Comparison of ENCODE assay signal across 8 cellular contexts in the genomic region with DNA sequence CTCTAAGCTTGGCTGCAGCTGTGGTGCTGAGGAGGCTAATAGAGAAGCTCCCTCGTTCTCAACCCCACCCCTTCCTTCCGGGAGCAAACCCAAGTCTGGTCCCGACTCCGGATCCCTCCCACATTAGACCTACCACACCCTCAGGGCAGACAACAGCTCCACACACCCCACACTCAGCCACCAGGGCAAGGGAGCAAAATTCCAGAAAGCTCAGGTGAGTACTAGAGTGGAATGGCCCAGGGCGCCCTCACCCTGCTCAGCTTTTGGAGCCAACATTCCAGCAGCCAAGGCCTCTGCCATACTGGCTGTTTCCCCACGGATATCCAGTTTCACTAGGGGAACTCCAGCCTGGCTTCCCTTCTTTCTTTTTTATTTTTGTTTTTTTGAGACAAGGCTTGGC. TPM values are rescaled to one million over a fixed set of nuclear protein-coding genes. Genes with fewer than 3 reads are reported as not detected.
DNase-seq lines count a peak whose midpoint lies in the region; ATAC-seq, FAIRE-seq and TF ChIP-seq lines count a peak whose summit lies in the region.
"Not testable (repeated sequence)": the region's sequence is repeated elsewhere in the genome, so short reads cannot be mapped to it uniquely, and the experiment has no call there.

No MANE protein-coding gene starts in this region.

- not testable (repeated sequence) for TF ChIP-seq POLR2A in HCT116 (IDR thresholded peaks at IDR 0.05; ENCODE audit: borderline replicate concordance, extremely low read depth, insufficient read depth, insufficient read length); K562 (conservative IDR thresholded peaks at IDR 0.05); gastroesophageal sphincter (IDR thresholded peaks at IDR 0.05); uterus (IDR thresholded peaks at IDR 0.05)

- 6% methylated on average over 2 of the region's 6 CpGs for WGBS in K562 (ENCODE audit: insufficient coverage, low coverage, missing lambda C conversion rate)
- no CpG with 5 or more reads among the region's 6 CpGs for WGBS in gastroesophageal sphincter (ENCODE audit: low coverage in 1 of 2), 2 donors

- H3K9me3 Mint-ChIP-seq in activated CD4-positive, alpha-beta T cell treated with anti-CD3 and anti-CD28 coated beads, Interleukin-2, amount 10 ng/mL, durations not matched to agents 24 days and 14 days; activated T-cell treated with anti-CD3 and anti-CD28 coated beads, Interleukin-2, amount 50 U/mL, for 4 hours: not testable (repeated sequence)

- not testable (repeated sequence) for H3K27me3 Mint-ChIP-seq in activated CD4-positive, alpha-beta T cell treated with anti-CD3 and anti-CD28 coated beads, Interleukin-2, amount 10 ng/mL, durations not matched to agents 24 days and 14 days; activated T-cell treated with anti-CD3 and anti-CD28 coated beads, Interleukin-2, amount 50 U/mL, for 4 hours (ENCODE audit: low read depth)

- not testable (repeated sequence) for DNase-seq in HCT116 (ENCODE audit: low read depth, low spot score); K562 (ENCODE audit: extremely low read depth in 1 of 4, low spot score in 3 of 4); left lobe of liver (ENCODE audit: low spot score)
- peak; percentile 71 for DNase-seq in activated CD4-positive, alpha-beta T cell treated with anti-CD3 and anti-CD28 coated beads, Interleukin-2, amount 10 ng/mL, durations not matched to agents 24 days and 14 days
- DNase-seq in activated T-cell treated with anti-CD3 and anti-CD28 coated beads, Interleukin-2, amount 50 U/mL, for 4 hours: peak; percentile 9
- DNase-seq in sciatic nerve (ENCODE audit: low spot score) (peak; percentile 79), uterus (peak; percentile 42 to 63)

- POLR2A ChIA-PET in HCT116 (lab: Charles Lee); K562 (lab: Yijun Ruan, JAX): not testable (repeated sequence)

- H3K4me3 Mint-ChIP-seq in activated CD4-positive, alpha-beta T cell treated with anti-CD3 and anti-CD28 coated beads, Interleukin-2, amount 10 ng/mL, durations not matched to agents 24 days and 14 days; activated T-cell treated with anti-CD3 and anti-CD28 coated beads, Interleukin-2, amount 50 U/mL, for 4 hours: not testable (repeated sequence)

- H3K79me2 ChIP-seq in HCT116 (ENCODE audit: insufficient read depth, low read length); K562 (ENCODE audit: control insufficient read depth, insufficient read depth, low read length): not testable (repeated sequence)

- H3K27ac ChIP-seq in HCT116 (ENCODE audit: low read depth, low read length); K562 (ENCODE audit: extremely low read depth, low read depth, low read length); gastroesophageal sphincter; uterus: not testable (repeated sequence)

- RAD21 ChIA-PET in HCT116 (lab: Charles Lee; ENCODE audit: low non-redundant PET in 1 of 2, low total read pairs in 2 of 2, uncharacterized antibody in 2 of 2, unreplicated experiment in 2 of 2): not testable (repeated sequence)

- not testable (repeated sequence) for H3K36me3 ChIP-seq in HCT116 (ENCODE audit: control insufficient read depth in 1 of 2, insufficient read depth in 2 of 2, low read length in 2 of 2); K562 (ENCODE audit: control insufficient read depth, insufficient read depth, low read length); gastroesophageal sphincter; uterus

- not testable (repeated sequence) for TF ChIP-seq RAD21 in HCT116 (IDR thresholded peaks at IDR 0.05; ENCODE audit: low read depth); K562 (CRISPR knock-in tag; conservative IDR thresholded peaks at IDR 0.05 in 1 of 2, IDR thresholded peaks at IDR 0.05 in 1 of 2)

- not testable (repeated sequence) for H3K9ac ChIP-seq in HCT116 (ENCODE audit: low read length); K562 (ENCODE audit: insufficient read depth in 1 of 2, low read depth in 2 of 2, low read length in 2 of 2)

- not testable (repeated sequence) for H3K9me2 ChIP-seq in HCT116 (ENCODE audit: insufficient read depth)

- TF ChIP-seq CTCF in HCT116 (IDR thresholded peaks at IDR 0.05 in 2 of 3, conservative IDR thresholded peaks at IDR 0.05 in 1 of 3; ENCODE audit: borderline replicate concordance in 1 of 3, insufficient read depth in 1 of 3, low read depth in 2 of 3, low read length in 2 of 3); K562 (IDR thresholded peaks at IDR 0.05 in 2 of 3, conservative IDR thresholded peaks at IDR 0.05 in 1 of 3; ENCODE audit: insufficient read depth in 2 of 3, low read depth in 1 of 3, low read length in 3 of 3); gastroesophageal sphincter (IDR thresholded peaks at IDR 0.05); uterus (IDR thresholded peaks at IDR 0.05): not testable (repeated sequence)

- not testable (repeated sequence) for H3K36me3 Mint-ChIP-seq in activated CD4-positive, alpha-beta T cell treated with anti-CD3 and anti-CD28 coated beads, Interleukin-2, amount 10 ng/mL, durations not matched to agents 24 days and 14 days (ENCODE audit: low read depth); activated T-cell treated with anti-CD3 and anti-CD28 coated beads, Interleukin-2, amount 50 U/mL, for 4 hours (ENCODE audit: insufficient read depth)

- in situ Hi-C loops in K562 (cut with MboI): loop anchor here (25.0 kb wide), 4 partner anchors 428 to 1722 kb away; a partner anchor contains a TSS

- not testable (repeated sequence) for H3K9me3 ChIP-seq in HCT116 (ENCODE audit: control insufficient read depth in 1 of 2, insufficient read depth in 1 of 2, low read depth in 1 of 2, low read length in 2 of 2); K562 (replicated peaks; ENCODE audit: control insufficient read depth, insufficient read depth, low read depth, low read length); gastroesophageal sphincter; uterus

- not testable (repeated sequence) for H3K4me1 Mint-ChIP-seq in activated CD4-positive, alpha-beta T cell treated with anti-CD3 and anti-CD28 coated beads, Interleukin-2, amount 10 ng/mL, durations not matched to agents 24 days and 14 days; activated T-cell treated with anti-CD3 and anti-CD28 coated beads, Interleukin-2, amount 50 U/mL, for 4 hours (ENCODE audit: low read depth)

- H3K4me3 ChIP-seq in HCT116 (replicated peaks in 1 of 2; ENCODE audit: low read depth in 1 of 2, low read length in 2 of 2); K562; gastroesophageal sphincter; uterus: not testable (repeated sequence)

- not testable (repeated sequence) for H3K4me1 ChIP-seq in HCT116 (ENCODE audit: control insufficient read depth in 1 of 2, insufficient read depth in 2 of 2, low read length in 2 of 2); K562 (replicated peaks in 1 of 2; ENCODE audit: control insufficient read depth in 2 of 2, insufficient read depth in 2 of 2, low read length in 2 of 2); gastroesophageal sphincter; uterus

- BruUV-seq in HCT116 (replicated peaks; lab: Mats Ljungman, UMichigan); K562 (replicated peaks; lab: Mats Ljungman, UMichigan): not testable (repeated sequence)

- not testable (repeated sequence) for TF ChIP-seq EP300 in K562 (IDR thresholded peaks at IDR 0.05; ENCODE audit: low read length); gastroesophageal sphincter (IDR thresholded peaks at IDR 0.05)

- ATAC-seq in HCT116 (peak; percentile 23), K562 (peak; percentile 70), gastroesophageal sphincter (peak; percentile 57), left lobe of liver (peak; percentile 56), sciatic nerve (peak; percentile 78)
- peak in 1 of 2 donors; percentile 22 for ATAC-seq in activated T-cell treated with anti-CD3 and anti-CD28 coated beads, Interleukin-2, amount 50 U/mL, for 4 hours

- H3K27ac Mint-ChIP-seq in activated CD4-positive, alpha-beta T cell treated with anti-CD3 and anti-CD28 coated beads, Interleukin-2, amount 10 ng/mL, durations not matched to agents 24 days and 14 days: not testable (repeated sequence)

- CTCF ChIA-PET in HCT116 (lab: Charles Lee); K562 (lab: Yijun Ruan, JAX; ENCODE audit: low intra/inter-chr PET ratio): not testable (repeated sequence)

- peak; percentile 56 for FAIRE-seq in K562 (lab: Jason Lieb, UNC)

- H3K27me3 ChIP-seq in HCT116 (ENCODE audit: insufficient read depth, low read length); K562 (ENCODE audit: control insufficient read depth in 2 of 2, insufficient read depth in 2 of 2, low read length in 2 of 2); gastroesophageal sphincter; uterus: not testable (repeated sequence)

- H4K20me1 ChIP-seq in HCT116 (ENCODE audit: insufficient read depth); K562 (replicated peaks; ENCODE audit: control insufficient read depth, insufficient read depth, low read length): not testable (repeated sequence)

- intact Hi-C loops in HCT116 (cut with micrococcal nuclease); activated CD4-positive, alpha-beta T cell treated with anti-CD3 and anti-CD28 coated beads, Interleukin-2, amount 10 ng/mL, durations not matched to agents 24 days and 14 days (cut with micrococcal nuclease); K562 (cut with micrococcal nuclease); sciatic nerve (cut with DNase I); uterus (cut with DNase I; ENCODE audit: low total_unique reads): not testable (repeated sequence)

- not testable (repeated sequence) for H3K9me1 ChIP-seq in K562 (ENCODE audit: control insufficient read depth, insufficient read depth, low read length)

- H2AFZ ChIP-seq in HCT116 (ENCODE audit: low read depth, low read length, poor library complexity, severe bottlenecking); K562 (ENCODE audit: low read depth, low read length): not testable (repeated sequence)

- not testable (repeated sequence) for H3K4me2 ChIP-seq in HCT116 (ENCODE audit: low read length); K562 (ENCODE audit: insufficient read depth, low read length)

RNA-seq across cellular contexts. Expression of a gene that starts 10.0 kb away (rescaled TPM):
- 23.5 TPM for total RNA-seq in HCT116 (2021; ENCODE audit: unreplicated experiment)
- polyA plus RNA-seq in HCT116 (2012): 16.6 and 17.6 TPM in 2 replicates
- 15.6 and 24.5 TPM in 2 replicates for total RNA-seq in activated CD4-positive, alpha-beta T cell treated with anti-CD3 and anti-CD28 coated beads, Interleukin-2, amount 10 ng/mL, durations not matched to agents 24 days and 14 days
- total RNA-seq in activated T-cell treated with anti-CD3 and anti-CD28 coated beads, Interleukin-2, amount 50 U/mL, for 4 hours: 1 to 10 TPM; 6.8 to 7.6 (median 7.0) TPM
- 16.6 and 51.4 TPM in 2 replicates for total RNA-seq in K562 (2011; cell fraction: chromatin; rRNA removed; ENCODE audit: low replicate concordance)
- 23.6 and 24.3 TPM in 2 replicates for total RNA-seq in K562 (2011; cell fraction: nucleolus; rRNA removed)
- 9.5 and 13.9 TPM in 2 replicates for total RNA-seq in K562 (2011; cell fraction: nucleoplasm; rRNA removed)
- total RNA-seq in K562 (2014; rRNA removed): 3.8 and 8.4 TPM in 2 replicates
- 2.4 and 3.9 TPM in 2 replicates for total RNA-seq in K562 (2014; rRNA removed; fragmentation: Illumina TruSeq; extraction: Trizol)
- 7.3 and 8.6 TPM in 2 replicates for total RNA-seq in K562 (2015; rRNA removed; fragmentation: Illumina TruSeq; extraction: Trizol)
- 4.7 and 10.6 TPM in 2 replicates for total RNA-seq in K562 (2021)
- polyA plus RNA-seq in K562 (2011; rRNA removed): 7.5 and 9.7 TPM in 2 replicates
- 2.3 and 5.7 TPM in 2 replicates for polyA plus RNA-seq in K562 (2011; cell fraction: cytosol; rRNA removed)
- 26.4 and 36.6 TPM in 2 replicates for polyA plus RNA-seq in K562 (2011; cell fraction: nucleus; rRNA removed)
- polyA plus RNA-seq in K562 (2012): 6.7 and 17.0 TPM in 2 replicates
- polyA plus RNA-seq in K562 (2014; fragmentation: Illumina TruSeq; extraction: Trizol): 17.8 and 18.0 TPM in 2 replicates
- 1 to 10 TPM; 5.0 to 7.1 TPM for polyA plus RNA-seq in K562 (2014; fragmentation: Nextera tagmentation; extraction: Ambion mirVana)
- polyA plus RNA-seq in K562 (2014; rRNA removed): 7.7 and 8.3 TPM in 2 replicates
- polyA minus RNA-seq in K562 (2011; rRNA and poly(A)+ RNA removed): 1.6 TPM in 2 replicates
- 3.5 TPM in 1 of 2 replicates, not detected in the other for polyA minus RNA-seq in K562 (2011; cell fraction: cytosol; rRNA and poly(A)+ RNA removed)
- polyA minus RNA-seq in K562 (2011; cell fraction: nucleus; rRNA and poly(A)+ RNA removed): 5.4 and 7.7 TPM in 2 replicates
- total RNA-seq in gastroesophageal sphincter: 10 to 100 TPM in 1 of 4 donors, 1 to 10 TPM in 2, not detected in 1; 5.1 to 10.4 (median 8.8) TPM
- 22.8 TPM for total RNA-seq in left lobe of liver
- total RNA-seq in sciatic nerve: 21.0 TPM
- 10 to 100 TPM in 2 of 4 donors, 1 to 10 TPM in 2; 1.8 to 26.5 (median 9.5) TPM for total RNA-seq in uterus

RNA-seq across cellular contexts. Expression of a gene that starts 15.4 kb away (rescaled TPM):
- total RNA-seq in HCT116 (2021; ENCODE audit: unreplicated experiment): 48.3 TPM
- polyA plus RNA-seq in HCT116 (2012): 63.9 and 72.2 TPM in 2 replicates
- total RNA-seq in activated CD4-positive, alpha-beta T cell treated with anti-CD3 and anti-CD28 coated beads, Interleukin-2, amount 10 ng/mL, durations not matched to agents 24 days and 14 days: 73.0 and 80.7 TPM in 2 replicates
- total RNA-seq in activated T-cell treated with anti-CD3 and anti-CD28 coated beads, Interleukin-2, amount 50 U/mL, for 4 hours: 100 to 1,000 TPM in 1 of 3 donors, 10 to 100 TPM in 2; 84.5 to 110 (median 95.6) TPM
- total RNA-seq in K562 (2011; cell fraction: chromatin; rRNA removed; ENCODE audit: low replicate concordance): 63.6 and 162 TPM in 2 replicates
- 85.6 and 99.5 TPM in 2 replicates for total RNA-seq in K562 (2011; cell fraction: nucleolus; rRNA removed)
- total RNA-seq in K562 (2011; cell fraction: nucleoplasm; rRNA removed): 74.1 and 87.1 TPM in 2 replicates
- 72.3 and 86.5 TPM in 2 replicates for total RNA-seq in K562 (2014; rRNA removed)
- total RNA-seq in K562 (2014; rRNA removed; fragmentation: Illumina TruSeq; extraction: Trizol): 10.9 and 11.6 TPM in 2 replicates
- total RNA-seq in K562 (2015; rRNA removed; fragmentation: Illumina TruSeq; extraction: Trizol): 18.4 and 21.0 TPM in 2 replicates
- total RNA-seq in K562 (2021): 48.1 and 52.5 TPM in 2 replicates
- 6.9 and 13.2 TPM in 2 replicates for polyA plus RNA-seq in K562 (2011; rRNA removed)
- polyA plus RNA-seq in K562 (2011; cell fraction: cytosol; rRNA removed): 6.0 and 35.1 TPM in 2 replicates
- 35.2 and 63.9 TPM in 2 replicates for polyA plus RNA-seq in K562 (2011; cell fraction: nucleus; rRNA removed)
- polyA plus RNA-seq in K562 (2012): 45.1 and 50.2 TPM in 2 replicates
- 7.9 and 8.5 TPM in 2 replicates for polyA plus RNA-seq in K562 (2014; fragmentation: Illumina TruSeq; extraction: Trizol)
- polyA plus RNA-seq in K562 (2014; fragmentation: Nextera tagmentation; extraction: Ambion mirVana): 1 to 10 TPM; 2.3 to 2.5 TPM
- polyA plus RNA-seq in K562 (2014; rRNA removed): 39.3 and 44.5 TPM in 2 replicates
- polyA minus RNA-seq in K562 (2011; rRNA and poly(A)+ RNA removed): 4.6 and 6.6 TPM in 2 replicates
- polyA minus RNA-seq in K562 (2011; cell fraction: cytosol; rRNA and poly(A)+ RNA removed): 18.7 and 23.2 TPM in 2 replicates
- polyA minus RNA-seq in K562 (2011; cell fraction: nucleus; rRNA and poly(A)+ RNA removed): 19.8 and 21.0 TPM in 2 replicates
- 10 to 100 TPM in 2 of 4 donors, 1 to 10 TPM in 2; 7.8 to 21.2 (median 13.5) TPM for total RNA-seq in gastroesophageal sphincter
- total RNA-seq in left lobe of liver: 77.1 TPM
- 18.5 TPM for total RNA-seq in sciatic nerve
- total RNA-seq in uterus: 100 to 1,000 TPM in 1 of 4 donors, 10 to 100 TPM in 3; 10.6 to 142 (median 41.0) TPM

RNA-seq across cellular contexts. Expression of a gene that starts 15.6 kb away (rescaled TPM):
- total RNA-seq in HCT116 (2021; ENCODE audit: unreplicated experiment): 180 TPM
- 255 and 280 TPM in 2 replicates for polyA plus RNA-seq in HCT116 (2012)
- 280 and 300 TPM in 2 replicates for total RNA-seq in activated CD4-positive, alpha-beta T cell treated with anti-CD3 and anti-CD28 coated beads, Interleukin-2, amount 10 ng/mL, durations not matched to agents 24 days and 14 days
- 100 to 1,000 TPM; 468 to 531 (median 481) TPM for total RNA-seq in activated T-cell treated with anti-CD3 and anti-CD28 coated beads, Interleukin-2, amount 50 U/mL, for 4 hours
- total RNA-seq in K562 (2011; cell fraction: chromatin; rRNA removed; ENCODE audit: low replicate concordance): 14.9 TPM in 1 of 2 replicates, not detected in the other
- 14.7 and 26.2 TPM in 2 replicates for total RNA-seq in K562 (2011; cell fraction: nucleolus; rRNA removed)
- total RNA-seq in K562 (2011; cell fraction: nucleoplasm; rRNA removed): 4.7 and 6.4 TPM in 2 replicates
- 72.1 and 88.6 TPM in 2 replicates for total RNA-seq in K562 (2014; rRNA removed)
- total RNA-seq in K562 (2014; rRNA removed; fragmentation: Illumina TruSeq; extraction: Trizol): 117 and 181 TPM in 2 replicates
- total RNA-seq in K562 (2015; rRNA removed; fragmentation: Illumina TruSeq; extraction: Trizol): 200 and 209 TPM in 2 replicates
- total RNA-seq in K562 (2021): 259 and 310 TPM in 2 replicates
- 43.9 and 49.0 TPM in 2 replicates for polyA plus RNA-seq in K562 (2011; rRNA removed)
- 390 and 438 TPM in 2 replicates for polyA plus RNA-seq in K562 (2011; cell fraction: cytosol; rRNA removed)
- polyA plus RNA-seq in K562 (2011; cell fraction: nucleus; rRNA removed): 48.2 and 90.1 TPM in 2 replicates
- polyA plus RNA-seq in K562 (2012): 150 and 359 TPM in 2 replicates
- 87.3 and 150 TPM in 2 replicates for polyA plus RNA-seq in K562 (2014; fragmentation: Illumina TruSeq; extraction: Trizol)
- polyA plus RNA-seq in K562 (2014; fragmentation: Nextera tagmentation; extraction: Ambion mirVana): 100 to 1,000 TPM; 158 to 195 TPM
- 159 and 613 TPM in 2 replicates for polyA plus RNA-seq in K562 (2014; rRNA removed)
- polyA minus RNA-seq in K562 (2011; rRNA and poly(A)+ RNA removed): 20.9 and 28.1 TPM in 2 replicates
- polyA minus RNA-seq in K562 (2011; cell fraction: cytosol; rRNA and poly(A)+ RNA removed): 22.7 and 54.4 TPM in 2 replicates
- 5.9 and 9.0 TPM in 2 replicates for polyA minus RNA-seq in K562 (2011; cell fraction: nucleus; rRNA and poly(A)+ RNA removed)
- total RNA-seq in gastroesophageal sphincter: 10 to 100 TPM; 72.7 to 98.8 (median 88.4) TPM
- total RNA-seq in left lobe of liver: 21.7 TPM
- 26.9 TPM for total RNA-seq in sciatic nerve
- 10 to 100 TPM in 2 of 4 donors, 1 to 10 TPM in 1, not detected in 1; 4.7 to 34.1 (median 27.5) TPM for total RNA-seq in uterus

RNA-seq across cellular contexts. Expression of a gene that starts 25.6 kb away (rescaled TPM):
- total RNA-seq in HCT116 (2021; ENCODE audit: unreplicated experiment) (7.0 TPM), K562 (2014; rRNA removed) (7.6 and 7.8 TPM in 2 replicates), K562 (2014; rRNA removed; fragmentation: Illumina TruSeq; extraction: Trizol) (1.3 and 2.2 TPM in 2 replicates), K562 (2015; rRNA removed; fragmentation: Illumina TruSeq; extraction: Trizol) (17.4 and 18.5 TPM in 2 replicates), K562 (2021) (17.8 and 21.1 TPM in 2 replicates), gastroesophageal sphincter (10 to 100 TPM in 3 of 4 donors, 1 to 10 TPM in 1; 8.6 to 32.0 (median 13.1) TPM), left lobe of liver (8.5 TPM), sciatic nerve (41.2 TPM), uterus (10 to 100 TPM; 12.7 to 30.5 (median 18.2) TPM)
- 2.7 and 3.7 TPM in 2 replicates for polyA plus RNA-seq in HCT116 (2012)
- 748 and 758 TPM in 2 replicates for total RNA-seq in activated CD4-positive, alpha-beta T cell treated with anti-CD3 and anti-CD28 coated beads, Interleukin-2, amount 10 ng/mL, durations not matched to agents 24 days and 14 days
- 100 to 1,000 TPM; 747 to 940 (median 832) TPM for total RNA-seq in activated T-cell treated with anti-CD3 and anti-CD28 coated beads, Interleukin-2, amount 50 U/mL, for 4 hours
- 1.4 and 6.7 TPM in 2 replicates for total RNA-seq in K562 (2011; cell fraction: chromatin; rRNA removed; ENCODE audit: low replicate concordance)
- total RNA-seq in K562 (2011; cell fraction: nucleolus; rRNA removed): 4.3 and 5.3 TPM in 2 replicates
- 1.7 and 3.4 TPM in 2 replicates for total RNA-seq in K562 (2011; cell fraction: nucleoplasm; rRNA removed)
- polyA plus RNA-seq in K562 (2011; rRNA removed) (6.8 and 23.9 TPM in 2 replicates), K562 (2014; fragmentation: Illumina TruSeq; extraction: Trizol) (8.3 and 14.3 TPM in 2 replicates), K562 (2014; fragmentation: Nextera tagmentation; extraction: Ambion mirVana) (under 1 TPM; 0.22 to 0.31 TPM), K562 (2014; rRNA removed) (19.1 and 23.8 TPM in 2 replicates)
- 21.5 and 33.0 TPM in 2 replicates for polyA plus RNA-seq in K562 (2011; cell fraction: cytosol; rRNA removed)
- 21.8 and 31.6 TPM in 2 replicates for polyA plus RNA-seq in K562 (2011; cell fraction: nucleus; rRNA removed)
- polyA plus RNA-seq in K562 (2012): 10.2 and 42.2 TPM in 2 replicates
- 3.4 and 4.6 TPM in 2 replicates for polyA minus RNA-seq in K562 (2011; rRNA and poly(A)+ RNA removed)
- polyA minus RNA-seq in K562 (2011; cell fraction: cytosol; rRNA and poly(A)+ RNA removed): 5.8 and 15.8 TPM in 2 replicates
- 2.6 and 7.7 TPM in 2 replicates for polyA minus RNA-seq in K562 (2011; cell fraction: nucleus; rRNA and poly(A)+ RNA removed)

RNA-seq across cellular contexts. Expression of a gene that starts 39.2 kb away (rescaled TPM):
- total RNA-seq in HCT116 (2021; ENCODE audit: unreplicated experiment): 9.1 TPM
- polyA plus RNA-seq in HCT116 (2012): 2.7 and 3.7 TPM in 2 replicates
- 14.5 and 21.1 TPM in 2 replicates for total RNA-seq in activated CD4-positive, alpha-beta T cell treated with anti-CD3 and anti-CD28 coated beads, Interleukin-2, amount 10 ng/mL, durations not matched to agents 24 days and 14 days
- 10 to 100 TPM in 1 of 3 donors, 1 to 10 TPM in 2; 8.2 to 10.2 (median 8.3) TPM for total RNA-seq in activated T-cell treated with anti-CD3 and anti-CD28 coated beads, Interleukin-2, amount 50 U/mL, for 4 hours
- 30.9 and 101 TPM in 2 replicates for total RNA-seq in K562 (2011; cell fraction: chromatin; rRNA removed; ENCODE audit: low replicate concordance)
- total RNA-seq in K562 (2011; cell fraction: nucleolus; rRNA removed): 4.3 and 5.8 TPM in 2 replicates
- total RNA-seq in K562 (2011; cell fraction: nucleoplasm; rRNA removed): 19.0 and 118 TPM in 2 replicates
- 0.65 and 0.77 TPM in 2 replicates for total RNA-seq in K562 (2014; rRNA removed)
- 2.9 and 3.9 TPM in 2 replicates for total RNA-seq in K562 (2014; rRNA removed; fragmentation: Illumina TruSeq; extraction: Trizol)
- 1.8 and 3.1 TPM in 2 replicates for total RNA-seq in K562 (2015; rRNA removed; fragmentation: Illumina TruSeq; extraction: Trizol)
- 8.2 and 9.4 TPM in 2 replicates for total RNA-seq in K562 (2021)
- polyA plus RNA-seq in K562 (2011; rRNA removed): 2.7 and 5.8 TPM in 2 replicates
- polyA plus RNA-seq in K562 (2011; cell fraction: cytosol; rRNA removed): 1.3 and 1.4 TPM in 2 replicates
- 17.0 and 19.1 TPM in 2 replicates for polyA plus RNA-seq in K562 (2011; cell fraction: nucleus; rRNA removed)
- 1.4 and 3.0 TPM in 2 replicates for polyA plus RNA-seq in K562 (2012)
- 2.5 and 3.3 TPM in 2 replicates for polyA plus RNA-seq in K562 (2014; fragmentation: Illumina TruSeq; extraction: Trizol)
- under 1 TPM; 0.31 to 0.76 TPM for polyA plus RNA-seq in K562 (2014; fragmentation: Nextera tagmentation; extraction: Ambion mirVana)
- polyA plus RNA-seq in K562 (2014; rRNA removed): 4.4 and 10.1 TPM in 2 replicates
- 5.8 and 12.4 TPM in 2 replicates for polyA minus RNA-seq in K562 (2011; rRNA and poly(A)+ RNA removed)
- 1.9 TPM in 1 of 2 replicates, not detected in the other for polyA minus RNA-seq in K562 (2011; cell fraction: cytosol; rRNA and poly(A)+ RNA removed)
- 2.0 and 2.9 TPM in 2 replicates for polyA minus RNA-seq in K562 (2011; cell fraction: nucleus; rRNA and poly(A)+ RNA removed)
- total RNA-seq in gastroesophageal sphincter: 1 to 10 TPM in 2 of 4 donors, under 1 TPM in 2; 0.32 to 7.0 (median 2.5) TPM
- total RNA-seq in left lobe of liver: 6.2 TPM
- total RNA-seq in sciatic nerve: 35.0 TPM
- 10 to 100 TPM in 3 of 4 donors, 1 to 10 TPM in 1; 1.9 to 38.5 (median 13.5) TPM for total RNA-seq in uterus
